Comparison of ENCODE assay signal across 19 cellular contexts in genomic region chr20:44011251-44011940, GRCh38.
DNase-seq lines count a peak whose midpoint lies in the region; ATAC-seq, FAIRE-seq and TF ChIP-seq lines count a peak whose summit lies in the region.
"Had no signal": no experiment of that assay in that cellular context is flagged by ENCODE, and none has a peak within 500 bp of the region (broad histone marks: within the 10 kb centered on the region; RNA-seq: fewer than 3 reads in every experiment).

No MANE protein-coding gene starts in this region.

- no peaks in the 10 kb centered on the region for H3K9me3 ChIP-seq in CD4-positive, alpha-beta T cell (ENCODE audit: control insufficient read depth, low read length)
- H3K9me3 ChIP-seq in SJCRH30 (replicated peaks) (no peaks in the 10 kb centered on the region), kidney (ENCODE audit: control insufficient read depth in 1 of 2, low read length in 2 of 2) (no peaks in the 10 kb centered on the region)
- H3K9me3 ChIP-seq: heart left ventricle had no signal

- DNase-seq in NCI-H1105 treated with DMSO at 0.1 percent for 48 hours (lab: John Stamatoyannopoulos, UW) = peak; percentile 29
- no peak for DNase-seq in NCI-H1105 (lab: John Stamatoyannopoulos, UW)
- peak in 1 of 10 experiments; percentile 22 for DNase-seq in CD4-positive, alpha-beta T cell
- DNase-seq in SJCRH30 = peak; percentile 63 to 71
- no peak for DNase-seq in kidney
- DNase-seq: 8988T; effector CD8-positive, alpha-beta T cell; GM23248; heart left ventricle; islet precursor cell; NCI-H1436 treated with DMSO at 0.1 percent for 48 hours; NCI-H446 treated with DMSO at 0.1 percent for 48 hours; stimulated activated naive CD4-positive, alpha-beta T cell treated with Interleukin-2 at 50 U/mL for 16 hours had no signal

- H3K9ac ChIP-seq in kidney (ENCODE audit: low read length in 2 of 2) = no peak overlapping the region
- H3K9ac ChIP-seq: GM23248 had no signal

- TF ChIP-seq CTCF in CD4-positive, alpha-beta T cell (IDR thresholded peaks at IDR 0.05) = no peak
- no peak for TF ChIP-seq CTCF in brain (conservative IDR thresholded peaks at IDR 0.05)
- TF ChIP-seq CTCF in kidney (IDR thresholded peaks at IDR 0.05; ENCODE audit: borderline replicate concordance, extremely low read depth, insufficient read depth) = no peak

- H3K4me3 ChIP-seq in SJCRH30 (no peak overlapping the region), kidney (ENCODE audit: low read length in 2 of 2) (no peak overlapping the region)
- H3K4me3 ChIP-seq: GM23248, heart left ventricle, SK-N-MC had no signal

- H3K4me3 Mint-ChIP-seq in CD4-positive, alpha-beta T cell = no peak overlapping the region
- no peak overlapping the region for H3K4me3 Mint-ChIP-seq in brain
- H3K4me3 Mint-ChIP-seq: CD14-positive monocyte, memory B cell had no signal

- H3K4me1 ChIP-seq in SJCRH30 (peaks cover 16% of the 10 kb centered on the region), kidney (ENCODE audit: control insufficient read depth in 1 of 2, insufficient read depth in 1 of 2, low read depth in 1 of 2, low read length in 2 of 2) (peaks cover 0 to 5% of the 10 kb centered on the region in 2 donors)

- no peaks in the 10 kb centered on the region for H3K36me3 Mint-ChIP-seq in CD4-positive, alpha-beta T cell (ENCODE audit: low read depth)
- peaks cover 4% of the 10 kb centered on the region for H3K36me3 Mint-ChIP-seq in brain
- H3K36me3 Mint-ChIP-seq: CD14-positive monocyte, memory B cell had no signal

- no peak overlapping the region for H3K27ac ChIP-seq in CD4-positive, alpha-beta T cell (ENCODE audit: low read depth, low read length)
- H3K27ac ChIP-seq in SJCRH30 = no peak overlapping the region
- H3K27ac ChIP-seq in kidney (ENCODE audit: low read depth in 2 of 2, low read length in 2 of 2) = no peak overlapping the region
- H3K27ac ChIP-seq: GM23248, heart left ventricle, SK-N-MC had no signal

- H3K36me3 ChIP-seq in SJCRH30 (no peaks in the 10 kb centered on the region), kidney (ENCODE audit: control insufficient read depth in 1 of 2, insufficient read depth in 2 of 2, low read length in 2 of 2) (no peaks in the 10 kb centered on the region)
- H3K36me3 ChIP-seq: heart left ventricle had no signal

- no peaks in the 10 kb centered on the region for H3K27me3 Mint-ChIP-seq in CD4-positive, alpha-beta T cell
- peaks cover 10% of the 10 kb centered on the region for H3K27me3 Mint-ChIP-seq in brain
- H3K27me3 Mint-ChIP-seq: memory B cell had no signal

- FAIRE-seq in kidney (lab: Jason Lieb, UNC) = no peak

- CTCF ChIA-PET in CD4-positive, alpha-beta T cell (lab: Charles Lee) = no interaction called here

- no peaks in the 10 kb centered on the region for H3K9me3 Mint-ChIP-seq in CD4-positive, alpha-beta T cell
- H3K9me3 Mint-ChIP-seq in brain = no peaks in the 10 kb centered on the region
- H3K9me3 Mint-ChIP-seq: CD14-positive monocyte, memory B cell had no signal

- intact Hi-C loops in CD4-positive, alpha-beta T cell (cut with DNase I, micrococcal nuclease) = loop anchor here in 1 of 2 experiments (5.0 kb wide), 1 partner anchor 54 kb away; no protein-coding TSS in a partner anchor
- intact Hi-C loops in kidney (cut with DNase I) = no loop called here

- ATAC-seq in CD4-positive, alpha-beta T cell (ENCODE audit: poor library complexity) = peak; percentile 86
- ATAC-seq in HG02852 (IDR thresholded peaks at IDR 0.05; ENCODE audit: unreplicated experiment) = no peak
- no peak for ATAC-seq in HG03135 (IDR thresholded peaks at IDR 0.05; ENCODE audit: unreplicated experiment)
- ATAC-seq: heart left ventricle had no signal

- peaks cover 3% of the 10 kb centered on the region for H3K27me3 ChIP-seq in CD4-positive, alpha-beta T cell (ENCODE audit: control insufficient read depth, insufficient read depth, low read length)
- H3K27me3 ChIP-seq in SJCRH30 = no peaks in the 10 kb centered on the region

- H3K4me1 Mint-ChIP-seq in CD4-positive, alpha-beta T cell (ENCODE audit: low read depth) = peaks cover 38% of the 10 kb centered on the region
- H3K4me1 Mint-ChIP-seq in brain = peaks cover 61% of the 10 kb centered on the region
- H3K4me1 Mint-ChIP-seq: memory B cell had no signal

- POLR2A ChIA-PET in CD4-positive, alpha-beta T cell (lab: Charles Lee) = interaction anchor here (0.7 kb wide), 1 partner anchor 69 kb away, joined by 3 read pairs; no protein-coding TSS in a partner anchor

- H3K27ac Mint-ChIP-seq in CD4-positive, alpha-beta T cell = no peak overlapping the region
- H3K27ac Mint-ChIP-seq in brain = peak overlapping the region in 3 of 5 experiments; percentile 42 to 81 (median 67)
- H3K27ac Mint-ChIP-seq: CD14-positive monocyte, memory B cell had no signal

Comparison
In these comparisons a context has a peak if more than half of its experiments do, and no peak if none do; other contexts are left out.
1. DNase-seq: peak in NCI-H1105 treated with DMSO at 0.1 percent for 48 hours (single experiment) and SJCRH30 (2 of 2); none in NCI-H1105 (single experiment) and kidney (single experiment).